Comparison of ENCODE assay signal across 26 cellular contexts in the genomic region with DNA sequence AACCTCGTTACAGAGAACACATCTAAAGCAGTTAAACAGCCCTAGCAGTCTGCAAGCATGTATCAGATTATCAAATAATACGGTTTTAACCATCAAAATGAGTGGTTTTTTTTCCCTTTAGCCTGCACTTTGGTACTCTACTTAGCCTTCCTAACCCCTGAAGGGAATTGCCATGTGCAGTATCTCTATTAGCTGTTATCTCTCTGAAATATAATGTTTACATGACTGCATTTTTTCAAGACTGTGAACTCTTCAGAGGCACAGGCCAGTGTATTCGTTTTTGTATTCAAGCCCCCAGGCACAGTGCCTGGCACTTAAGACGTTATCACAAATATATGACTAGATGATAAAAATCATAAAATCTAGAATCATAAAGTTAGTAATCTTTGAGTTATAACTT.
"Had no signal": no experiment of that assay in that cellular context is flagged by ENCODE, and none has a peak within 500 bp of the region (broad histone marks: within the 10 kb centered on the region; RNA-seq: fewer than 3 reads in every experiment).

No MANE protein-coding gene starts in this region.

- H3K9ac ChIP-seq: neural progenitor cell, parathyroid adenoma had no signal

- H3K27me3 ChIP-seq: colonic mucosa, foreskin keratinocyte, gastroesophageal sphincter, heart left ventricle, hepatocyte, left lung, neural progenitor cell, right atrium auricular region, stomach, thyroid gland had no signal

- H3K79me2 ChIP-seq: hepatocyte, parathyroid adenoma had no signal

- DNase-seq: colonic mucosa; effector CD8-positive, alpha-beta T cell; endodermal cell; heart left ventricle; left cardiac atrium; left lung; mesendoderm; midbrain; naive thymus-derived CD4-positive, alpha-beta T cell; stimulated activated CD4-positive, alpha-beta T cell treated with anti-CD3 and anti-CD28 coated beads, Interleukin-12 subunit alpha, Interleukin-12 subunit beta, amount 100 ng/mL, for 4 hours; stimulated activated CD4-positive, alpha-beta T cell treated with anti-CD3 and anti-CD28 coated beads, Interleukin-1b, Interleukin-23, amount 100 ng/mL, for 48 hours; stimulated activated CD4-positive, alpha-beta T cell treated with anti-CD3 and anti-CD28 coated beads, Interleukin-4, amount 100 ng/mL, for 1 hour; stimulated activated CD8-positive, alpha-beta memory T cell treated with anti-CD3 and anti-CD28 coated beads, Interleukin-4, amount 100 ng/mL, for 48 hours; stimulated activated naive CD4-positive, alpha-beta T cell; stomach; thyroid gland had no signal

- H3K4me1 ChIP-seq: colonic mucosa, foreskin keratinocyte, left lung, neural progenitor cell, thyroid gland had no signal

- H3K4me3 ChIP-seq: colonic mucosa, gastroesophageal sphincter, heart left ventricle, hepatocyte, left lung, neural progenitor cell, right atrium auricular region, smooth muscle cell, stomach, thyroid gland had no signal

- H3K4me2 ChIP-seq: neural progenitor cell had no signal

- H3K36me3 ChIP-seq: colonic mucosa, gastroesophageal sphincter, heart left ventricle, left lung, right atrium auricular region, stomach, thyroid gland had no signal

- H3K27ac ChIP-seq: colonic mucosa, epithelial cell of prostate, foreskin keratinocyte, gastroesophageal sphincter, heart left ventricle, hepatocyte, neural progenitor cell, parathyroid adenoma, right atrium auricular region, stomach, thyroid gland had no signal

- H2AFZ ChIP-seq: hepatocyte, neural progenitor cell, parathyroid adenoma had no signal

- ATAC-seq: esophagus mucosa; gastroesophageal sphincter; heart left ventricle; left lung; naive thymus-derived CD4-positive, alpha-beta T cell; sciatic nerve had no signal

- H3K9me3 ChIP-seq: colonic mucosa, gastroesophageal sphincter, right atrium auricular region, thyroid gland had no signal
